In genomic region chr22:25014896-25015755, GRCh38 we compare ENCODE assay signal across 1 cellular context.
TF ChIP-seq lines count a peak whose summit lies in the region.

No MANE protein-coding gene starts in this region.

TF ChIP-seq in WTC11, 78 proteins besides CTCF, POLR2A, EP300 and RAD21 (continued from another document):
- TF ChIP-seq ZNF425 (CRISPR knock-in tag; conservative IDR thresholded peaks at IDR 0.05) (no peak), STAT6 (CRISPR knock-in tag; conservative IDR thresholded peaks at IDR 0.05; ENCODE audit: low read depth) (no peak), MXD4 (CRISPR knock-in tag; IDR thresholded peaks at IDR 0.05; ENCODE audit: borderline replicate concordance) (no peak), PRDM15 (CRISPR knock-in tag; IDR thresholded peaks at IDR 0.05) (no peak), ZNF396 (CRISPR knock-in tag; IDR thresholded peaks at IDR 0.05; ENCODE audit: borderline replicate concordance) (no peak), ZNF121 (CRISPR knock-in tag; IDR thresholded peaks at IDR 0.05) (no peak), IRF1 (CRISPR knock-in tag; IDR thresholded peaks at IDR 0.05) (no peak), MLX (CRISPR knock-in tag; IDR thresholded peaks at IDR 0.05) (no peak), TEAD4 (CRISPR knock-in tag; IDR thresholded peaks at IDR 0.05) (no peak), ZBTB21 (CRISPR knock-in tag; IDR thresholded peaks at IDR 0.05; ENCODE audit: borderline replicate concordance) (no peak), ARID4B (CRISPR knock-in tag; IDR thresholded peaks at IDR 0.05; ENCODE audit: borderline replicate concordance) (no peak), SMAD4 (CRISPR knock-in tag; IDR thresholded peaks at IDR 0.05) (no peak)
